ENCODE assay signal across 8 cellular contexts in the genomic region with DNA sequence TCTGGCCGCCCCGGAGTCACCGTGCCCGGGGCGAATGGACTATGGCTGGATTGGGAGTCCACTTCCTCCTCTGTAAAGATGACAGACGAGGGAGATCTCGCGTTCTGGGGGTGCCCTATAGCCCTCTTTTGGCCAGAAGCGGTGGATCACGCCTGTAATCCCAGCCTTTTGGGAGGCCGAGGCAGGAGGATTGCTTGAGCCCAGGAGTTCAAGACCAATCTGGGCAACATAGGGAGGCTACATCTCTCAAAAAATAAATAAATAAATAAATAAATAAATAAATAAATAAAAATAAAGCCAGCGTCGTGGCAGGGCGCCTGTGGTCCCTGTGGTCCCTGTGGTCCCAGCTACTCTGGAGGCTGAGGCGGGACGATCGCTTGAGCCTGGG. TPM values are rescaled to one million over a fixed set of nuclear protein-coding genes. Genes with fewer than 3 reads are reported as not detected.
DNase-seq lines count a peak whose midpoint lies in the region; FAIRE-seq and TF ChIP-seq lines count a peak whose summit lies in the region.
"Not testable (repeated sequence)": the region's sequence is repeated elsewhere in the genome, so short reads cannot be mapped to it uniquely, and the experiment has no call there.

No MANE protein-coding gene starts in this region.

- H3K4me1 Mint-ChIP-seq in activated naive CD4-positive, alpha-beta T cell treated with anti-CD3 and anti-CD28 coated beads, Interleukin-2, amount 50 U/mL, for 24 hours = not testable (repeated sequence)
- H3K4me1 Mint-ChIP-seq in immature natural killer cell = peaks cover 9 to 17% of the 10 kb centered on the region in 2 donors

- not testable (repeated sequence) for H2BK120ac ChIP-seq in H1 (replicated peaks; ENCODE audit: low read depth, low read length)

- WGBS in H1 (ENCODE audit: extremely low coverage in 1 of 2, insufficient coverage in 1 of 2, insufficient read length in 1 of 2, insufficient replicate concordance in 2 of 2, low coverage in 1 of 2, low lambda C conversion rate in 2 of 2, missing lambda C conversion rate in 1 of 2), 2 experiments = 43% methylated on average over 12 of the region's 17 CpGs; no CpG with 5 or more reads in 1 of the 2 experiments
- WGBS in suprapubic skin = 40% methylated on average over 9 of the region's 17 CpGs

- H4K91ac ChIP-seq in H1 (replicated peaks; ENCODE audit: insufficient read length, low read length) = not testable (repeated sequence)

- H3K4me1 ChIP-seq in H1 (replicated peaks in 1 of 4; ENCODE audit: control insufficient read depth in 3 of 4, insufficient read depth in 4 of 4, low read length in 3 of 4); neuron (ENCODE audit: insufficient read depth, low read length); suprapubic skin: not testable (repeated sequence)

- not testable (repeated sequence) for H3K14ac ChIP-seq in H1 (ENCODE audit: insufficient read length)

- TF ChIP-seq CTCF in HL-60 (IDR thresholded peaks at IDR 0.05; ENCODE audit: insufficient read depth, low read length); H1 (IDR thresholded peaks at IDR 0.05; ENCODE audit: control extremely low read depth in 1 of 3, insufficient read depth in 1 of 3, low read depth in 1 of 3, low read length in 3 of 3); suprapubic skin (IDR thresholded peaks at IDR 0.05): not testable (repeated sequence)

- POLR2A ChIA-PET in H1 (lab: Charles Lee; ENCODE audit: partially characterized antibody) = not testable (repeated sequence)

- H2BK12ac ChIP-seq in H1 (ENCODE audit: low read depth, low read length) = not testable (repeated sequence)

- not testable (repeated sequence) for H4K8ac ChIP-seq in H1 (ENCODE audit: extremely low read depth, insufficient read depth, low read length)

- H3K9me3 ChIP-seq in H1 (ENCODE audit: insufficient read depth in 2 of 2, low read depth in 1 of 2, low read length in 1 of 2); neuron (ENCODE audit: low read length); suprapubic skin: not testable (repeated sequence)

- not testable (repeated sequence) for H3K56ac ChIP-seq in H1 (replicated peaks; ENCODE audit: insufficient read length, low read depth, low read length)

- not testable (repeated sequence) for H3K4ac ChIP-seq in H1 (replicated peaks; ENCODE audit: insufficient read length, low read depth, low read length)

- H2BK5ac ChIP-seq in H1 (ENCODE audit: low read depth, low read length) = not testable (repeated sequence)

- not testable (repeated sequence) for TF ChIP-seq POLR2A in H1 (IDR thresholded peaks at IDR 0.05; ENCODE audit: control extremely low read depth in 1 of 2, low read depth in 2 of 2, low read length in 2 of 2); suprapubic skin (IDR thresholded peaks at IDR 0.05)

- not testable (repeated sequence) for H3K36me3 ChIP-seq in H1 (ENCODE audit: control insufficient read depth in 2 of 4, insufficient read depth in 4 of 4, low read length in 3 of 4); neuron (ENCODE audit: insufficient read depth, low read length); suprapubic skin

- peak overlapping the region; percentile 59 for H3K4me3 Mint-ChIP-seq in activated naive CD4-positive, alpha-beta T cell treated with anti-CD3 and anti-CD28 coated beads, Interleukin-2, amount 50 U/mL, for 24 hours
- H3K4me3 Mint-ChIP-seq in immature natural killer cell = peak overlapping the region; percentile 62 to 94 (median 71)

- FAIRE-seq in H1 (lab: Jason Lieb, UNC) = not testable (repeated sequence)

- CTCF ChIA-PET in H1 (lab: Charles Lee; ENCODE audit: partially characterized antibody) = not testable (repeated sequence)

- not testable (repeated sequence) for TF ChIP-seq RAD21 in H1 (IDR thresholded peaks at IDR 0.05 in 1 of 2, conservative IDR thresholded peaks at IDR 0.05 in 1 of 2; ENCODE audit: low read depth in 2 of 2, low read length in 2 of 2)

- H3K23ac ChIP-seq in H1 (ENCODE audit: insufficient read length) = not testable (repeated sequence)

- H3K18ac ChIP-seq in H1 (ENCODE audit: extremely low read depth, low read length) = not testable (repeated sequence)

- H3K79me1 ChIP-seq in H1 (ENCODE audit: low read depth, low read length) = not testable (repeated sequence)

- H3K27me3 Mint-ChIP-seq in activated naive CD4-positive, alpha-beta T cell treated with anti-CD3 and anti-CD28 coated beads, Interleukin-2, amount 50 U/mL, for 24 hours; immature natural killer cell (ENCODE audit: low read depth in 3 of 3): not testable (repeated sequence)

- peak overlapping the region; percentile 50 for H3K27ac ChIP-seq in HL-60 (replicated peaks)
- not testable (repeated sequence) for H3K27ac ChIP-seq in H1 (ENCODE audit: low read depth, low read length)
- peak overlapping the region; percentile 92 for H3K27ac ChIP-seq in suprapubic skin

- not testable (repeated sequence) for H3K27ac Mint-ChIP-seq in activated naive CD4-positive, alpha-beta T cell treated with anti-CD3 and anti-CD28 coated beads, Interleukin-2, amount 50 U/mL, for 24 hours
- peak overlapping the region in 2 of 6 donors; percentile 40 to 96 for H3K27ac Mint-ChIP-seq in immature natural killer cell

- not testable (repeated sequence) for H3K9me3 Mint-ChIP-seq in activated naive CD4-positive, alpha-beta T cell treated with anti-CD3 and anti-CD28 coated beads, Interleukin-2, amount 50 U/mL, for 24 hours; immature natural killer cell

- not testable (repeated sequence) for H2BK20ac ChIP-seq in H1 (ENCODE audit: low read length)

- not testable (repeated sequence) for H3K23me2 ChIP-seq in H1 (ENCODE audit: low read depth, low read length)

- not testable (repeated sequence) for H2BK15ac ChIP-seq in H1 (ENCODE audit: low read length)

- not testable (repeated sequence) for H3K36me3 Mint-ChIP-seq in activated naive CD4-positive, alpha-beta T cell treated with anti-CD3 and anti-CD28 coated beads, Interleukin-2, amount 50 U/mL, for 24 hours; immature natural killer cell

- H4K20me1 ChIP-seq in H1 (replicated peaks in 1 of 2; ENCODE audit: control insufficient read depth in 1 of 2, insufficient read depth in 2 of 2, low read length in 2 of 2) = not testable (repeated sequence)

- H4K5ac ChIP-seq in H1 (ENCODE audit: insufficient read length, low read depth, low read length) = not testable (repeated sequence)

- not testable (repeated sequence) for H2AFZ ChIP-seq in H1 (ENCODE audit: low read length); neuron (ENCODE audit: low read depth, low read length)

- DNase-seq in CD1c-positive myeloid dendritic cell (ENCODE audit: extremely low spot score) (peak; percentile 9), RPMI7951 (ENCODE audit: low read depth) (peak; percentile 2), immature natural killer cell (peak in 2 of 3 donors; percentile 12 to 14)
- DNase-seq in HL-60 (ENCODE audit: low read depth in 1 of 2, low spot score in 1 of 2); H1 (ENCODE audit: low read depth in 1 of 2, low spot score in 2 of 2); suprapubic skin (ENCODE audit: low spot score in 2 of 2): not testable (repeated sequence)

- H3K79me2 ChIP-seq in H1 (ENCODE audit: control insufficient read depth in 1 of 2, insufficient read depth in 2 of 2, low read length in 2 of 2) = not testable (repeated sequence)

- 0 out of 7 replicates have a peak overlapping the region, but pooled peaks of 1 of the 4 experiments have one; percentile 32 for H3K9ac ChIP-seq in H1 (replicated peaks in 1 of 4; ENCODE audit: extremely low read depth in 1 of 4, low read depth in 3 of 4, low read length in 3 of 4)

- H2AK5ac ChIP-seq in H1 (ENCODE audit: low read depth, low read length) = not testable (repeated sequence)

- H3K4me3 ChIP-seq in HL-60 (replicated peaks; ENCODE audit: insufficient read depth, low read length) (peak overlapping the region; percentile 38), H1 (ENCODE audit: extremely low read depth in 1 of 4, insufficient read depth in 2 of 4, low read depth in 3 of 4, low read length in 4 of 4) (peak overlapping the region; percentile 30 to 71 (median 44); a peak in 7 of 8 replicates), neuron (ENCODE audit: low read length) (peak overlapping the region; percentile 65), suprapubic skin (peak overlapping the region; percentile 71)

- TF ChIP-seq EP300 in H1 (IDR thresholded peaks at IDR 0.05; ENCODE audit: borderline replicate concordance in 1 of 2, low read depth in 2 of 2, low read length in 2 of 2); suprapubic skin (IDR thresholded peaks at IDR 0.05): not testable (repeated sequence)

- H3K27me3 ChIP-seq in HL-60 (ENCODE audit: insufficient read depth, poor library complexity, severe bottlenecking); H1 (replicated peaks in 1 of 4; ENCODE audit: control insufficient read depth in 3 of 4, extremely low read depth in 1 of 4, insufficient read depth in 3 of 4, low read length in 3 of 4); neuron (ENCODE audit: insufficient read depth, low read length); suprapubic skin: not testable (repeated sequence)

- H3K4me2 ChIP-seq in H1 (ENCODE audit: insufficient read depth in 1 of 2, low read depth in 2 of 2, low read length in 2 of 2) = peak overlapping the region; percentile 41 to 46; a peak in 3 of 4 replicates

RNA-seq across cellular contexts. Expression of a gene that starts 30.4 kb away (rescaled TPM):
- total RNA-seq in RPMI7951 (2014; rRNA removed; shearing (Covaris generic)) = 2.0 and 3.0 TPM in 2 replicates
- 7.2 and 7.7 TPM in 2 replicates for total RNA-seq in H1 (2021; fragmentation: NEBNext Ultra II Directional; extraction: Animal tissue kit (Norgen Biotek cat#: 25700))
- 9.3 and 10.9 TPM in 2 replicates for polyA plus RNA-seq in H1 (2011; rRNA removed)
- 14.3 TPM for polyA plus RNA-seq in H1 (2011; cell fraction: cytosol; rRNA removed)
- 46.9 TPM for polyA plus RNA-seq in H1 (2011; cell fraction: nucleus; rRNA removed)
- polyA plus RNA-seq in H1 (2012, experiment 1 of 2) = 10.1 to 11.8 TPM (median 10.9 TPM) in 4 replicates
- 0.97 TPM for polyA plus RNA-seq in H1 (2012, experiment 2 of 2)
- 8.6 TPM for polyA plus RNA-seq in H1 (2013, experiment 1 of 2)
- polyA plus RNA-seq in H1 (2013, experiment 2 of 2) = 6.1 TPM
- polyA minus RNA-seq in H1 (2011; rRNA and poly(A)+ RNA removed) = 5.2 and 7.9 TPM in 2 replicates
- 2.5 TPM for polyA minus RNA-seq in H1 (2011; cell fraction: cytosol; rRNA and poly(A)+ RNA removed)
- polyA minus RNA-seq in H1 (2011; cell fraction: nucleus; rRNA and poly(A)+ RNA removed) = 11.1 TPM
- 1 to 10 TPM in 1 of 3 donors, under 1 TPM in 1, not detected in 1; 0.29 to 1.1 TPM for polyA plus RNA-seq in immature natural killer cell
- total RNA-seq in suprapubic skin = 10 to 100 TPM in 2 of 4 donors, 1 to 10 TPM in 2; 2.7 to 55.4 (median 11.0) TPM
